Comparison of ENCODE assay signal across 8 cellular contexts in the genomic region with DNA sequence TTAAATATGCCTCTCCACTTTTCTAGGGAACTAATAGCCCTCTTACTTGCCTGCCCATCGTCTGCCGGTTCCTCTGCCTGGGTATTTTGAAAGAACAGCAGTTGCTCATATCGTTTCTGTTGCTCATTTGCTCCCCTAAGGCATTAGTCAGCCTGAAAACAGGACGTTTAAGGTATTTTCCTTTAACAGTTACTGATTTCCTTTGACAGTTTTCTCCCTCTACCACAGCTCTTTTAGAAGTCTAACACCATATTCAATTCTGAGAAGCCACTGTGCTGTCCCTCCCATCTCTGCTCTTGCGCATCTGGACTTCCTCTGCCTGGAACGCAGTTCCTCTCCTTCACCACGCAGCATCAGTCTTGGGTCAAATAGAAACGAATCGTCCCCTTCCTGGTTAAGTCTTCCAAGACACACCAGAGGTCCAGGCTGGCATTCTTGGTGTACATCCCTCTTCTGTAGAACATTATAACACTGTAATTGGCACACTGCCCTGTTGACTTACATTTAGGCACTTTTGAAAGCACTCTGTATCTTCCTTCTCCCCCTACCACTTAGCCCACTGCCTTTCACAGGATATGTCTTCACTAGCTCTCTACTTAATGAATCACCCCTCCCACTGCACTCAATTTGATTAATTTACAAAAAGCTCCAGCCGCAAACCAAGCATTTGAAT.
DNase-seq lines count a peak whose midpoint lies in the region; ATAC-seq lines count a peak whose summit lies in the region.

No MANE protein-coding gene starts in this region.

- H3K4me3 Mint-ChIP-seq in activated CD4-positive, alpha-beta T cell treated with anti-CD3 and anti-CD28 coated beads, Interleukin-2, amount 10 ng/mL, durations not matched to agents 7 days and 5 days, result peak overlapping the region; percentile 85
- H3K4me3 Mint-ChIP-seq in dendritic cell treated with granulocyte-macrophage colony-stimulating factor and Interleukin-4, amounts not matched to agents 40 ng/mL and 50 ng/mL, for 4 days, result peak overlapping the region; percentile 70
- H3K4me3 Mint-ChIP-seq in stimulated activated effector memory CD8-positive, alpha-beta T cell treated with anti-CD3 and anti-CD28 coated beads, Interleukin-12 subunit alpha, Interleukin-12 subunit beta, amount 100 ng/mL, for 72 hours, result peak overlapping the region; percentile 72

- intact Hi-C loops in dendritic cell treated with granulocyte-macrophage colony-stimulating factor and Interleukin-4, amounts not matched to agents 40 ng/mL and 50 ng/mL, for 4 days (cut with micrococcal nuclease), result loop anchor here (5.0 kb wide), 1 partner anchor 39 kb away; no protein-coding TSS in a partner anchor

- H3K27me3 Mint-ChIP-seq in activated CD4-positive, alpha-beta T cell treated with anti-CD3 and anti-CD28 coated beads, Interleukin-2, amount 10 ng/mL, durations not matched to agents 7 days and 5 days, result no peaks in the 10 kb centered on the region
- H3K27me3 Mint-ChIP-seq in dendritic cell treated with granulocyte-macrophage colony-stimulating factor and Interleukin-4, amounts not matched to agents 40 ng/mL and 50 ng/mL, for 4 days, result no peaks in the 10 kb centered on the region

- peak overlapping the region; percentile 44 for H3K4me3 ChIP-seq in mononuclear cell (ENCODE audit: low read length)

- H3K36me3 Mint-ChIP-seq in activated CD4-positive, alpha-beta T cell treated with anti-CD3 and anti-CD28 coated beads, Interleukin-2, amount 10 ng/mL, durations not matched to agents 7 days and 5 days (ENCODE audit: low read depth), result peaks cover 39% of the 10 kb centered on the region
- H3K36me3 Mint-ChIP-seq in dendritic cell treated with granulocyte-macrophage colony-stimulating factor and Interleukin-4, amounts not matched to agents 40 ng/mL and 50 ng/mL, for 4 days (ENCODE audit: low read depth), result peaks cover 36% of the 10 kb centered on the region
- H3K36me3 Mint-ChIP-seq in stimulated activated effector memory CD8-positive, alpha-beta T cell treated with anti-CD3 and anti-CD28 coated beads, Interleukin-12 subunit alpha, Interleukin-12 subunit beta, amount 100 ng/mL, for 72 hours, result no peaks in the 10 kb centered on the region

- DNase-seq in GM04504 (ENCODE audit: low read depth) (peak; percentile 56), M059J (ENCODE audit: low read depth) (peak; percentile 94), NCI-H1694 (lab: John Stamatoyannopoulos, UW) (no peak)
- peak; percentile 78 for DNase-seq in activated CD4-positive, alpha-beta T cell treated with anti-CD3 and anti-CD28 coated beads, Interleukin-2, amount 10 ng/mL, durations not matched to agents 7 days and 5 days
- peak; percentile 61 to 90 for DNase-seq in stimulated activated effector memory CD8-positive, alpha-beta T cell treated with anti-CD3 and anti-CD28 coated beads, Interleukin-12 subunit alpha, Interleukin-12 subunit beta, amount 100 ng/mL, for 72 hours (ENCODE audit: low spot score in 2 of 2)

- POLR2A ChIA-PET in activated CD4-positive, alpha-beta T cell treated with anti-CD3 and anti-CD28 coated beads, Interleukin-2, amount 10 ng/mL, durations not matched to agents 7 days and 5 days (lab: Charles Lee), result interaction anchor here (0.7 to 1.4 kb wide), 4 partner anchors 28 to 882 kb away, joined by 3 to 5 read pairs (median 4); a partner anchor contains a TSS

- peaks cover 11% of the 10 kb centered on the region for H3K9me3 Mint-ChIP-seq in activated CD4-positive, alpha-beta T cell treated with anti-CD3 and anti-CD28 coated beads, Interleukin-2, amount 10 ng/mL, durations not matched to agents 7 days and 5 days
- H3K9me3 Mint-ChIP-seq in dendritic cell treated with granulocyte-macrophage colony-stimulating factor and Interleukin-4, amounts not matched to agents 40 ng/mL and 50 ng/mL, for 4 days, result peaks cover 4% of the 10 kb centered on the region
- H3K9me3 Mint-ChIP-seq in stimulated activated effector memory CD8-positive, alpha-beta T cell treated with anti-CD3 and anti-CD28 coated beads, Interleukin-12 subunit alpha, Interleukin-12 subunit beta, amount 100 ng/mL, for 72 hours, result no peaks in the 10 kb centered on the region

- peaks cover 24% of the 10 kb centered on the region for H3K4me1 ChIP-seq in mononuclear cell (ENCODE audit: insufficient read depth, low read length)

- CTCF ChIA-PET in activated CD4-positive, alpha-beta T cell treated with anti-CD3 and anti-CD28 coated beads, Interleukin-2, amount 10 ng/mL, durations not matched to agents 7 days and 5 days (lab: Charles Lee), result interaction anchor here (0.6 to 2.2 kb wide), 8 partner anchors 9 to 294 kb away, joined by 3 to 9 read pairs (median 4); no protein-coding TSS in a partner anchor

- no peaks in the 10 kb centered on the region for H3K27me3 ChIP-seq in mononuclear cell (ENCODE audit: insufficient read depth, low read length)

- peak overlapping the region; percentile 96 for H3K27ac Mint-ChIP-seq in activated CD4-positive, alpha-beta T cell treated with anti-CD3 and anti-CD28 coated beads, Interleukin-2, amount 10 ng/mL, durations not matched to agents 7 days and 5 days
- peak overlapping the region; percentile 92 for H3K27ac Mint-ChIP-seq in dendritic cell treated with granulocyte-macrophage colony-stimulating factor and Interleukin-4, amounts not matched to agents 40 ng/mL and 50 ng/mL, for 4 days
- H3K27ac Mint-ChIP-seq in stimulated activated effector memory CD8-positive, alpha-beta T cell treated with anti-CD3 and anti-CD28 coated beads, Interleukin-12 subunit alpha, Interleukin-12 subunit beta, amount 100 ng/mL, for 72 hours, result peak overlapping the region; percentile 93

- H3K4me1 Mint-ChIP-seq in activated CD4-positive, alpha-beta T cell treated with anti-CD3 and anti-CD28 coated beads, Interleukin-2, amount 10 ng/mL, durations not matched to agents 7 days and 5 days, result peaks cover 33% of the 10 kb centered on the region
- H3K4me1 Mint-ChIP-seq in dendritic cell treated with granulocyte-macrophage colony-stimulating factor and Interleukin-4, amounts not matched to agents 40 ng/mL and 50 ng/mL, for 4 days (ENCODE audit: low read depth), result peaks cover 44% of the 10 kb centered on the region
- H3K4me1 Mint-ChIP-seq in stimulated activated effector memory CD8-positive, alpha-beta T cell treated with anti-CD3 and anti-CD28 coated beads, Interleukin-12 subunit alpha, Interleukin-12 subunit beta, amount 100 ng/mL, for 72 hours, result peaks cover 8% of the 10 kb centered on the region

- peak; percentile 92 for ATAC-seq in GM21825 (IDR thresholded peaks at IDR 0.05; ENCODE audit: unreplicated experiment)
- peak; percentile 94 for ATAC-seq in stimulated activated effector memory CD8-positive, alpha-beta T cell treated with anti-CD3 and anti-CD28 coated beads, Interleukin-12 subunit alpha, Interleukin-12 subunit beta, amount 100 ng/mL, for 72 hours

- H3K9me3 ChIP-seq in mononuclear cell (ENCODE audit: low read depth, low read length), result peaks cover 5% of the 10 kb centered on the region
